In genomic region chr10:46304671-46305429, GRCh38 we compare ENCODE assay signal across 20 cellular contexts. TPM values are rescaled to one million over a fixed set of nuclear protein-coding genes. Genes with fewer than 3 reads are reported as not detected.
DNase-seq lines count a peak whose midpoint lies in the region; ATAC-seq and TF ChIP-seq lines count a peak whose summit lies in the region.
"Had no signal": no experiment of that assay in that cellular context is flagged by ENCODE, and none has a peak within 500 bp of the region (broad histone marks: within the 10 kb centered on the region; RNA-seq: fewer than 3 reads in every experiment).

No MANE protein-coding gene starts in this region.

- BruUV-seq in PC-3 (replicated peaks; lab: Mats Ljungman, UMichigan), result no TSS peak

- intact Hi-C loops in sciatic nerve (cut with DNase I) (no loop called here), PC-3 (cut with micrococcal nuclease) (no loop called here)

- CTCF ChIA-PET in PC-3 (lab: Charles Lee), result no interaction called here

- H3K4me1 ChIP-seq in PC-3 (ENCODE audit: insufficient read depth, low read length), result no peaks in the 10 kb centered on the region

- H3K4me3 ChIP-seq in MG63, result no peak overlapping the region
- no peak overlapping the region for H3K4me3 ChIP-seq in PC-3 (ENCODE audit: low read length)
- H3K4me3 ChIP-seq: GM12878, K562 had no signal

- ATAC-seq in sciatic nerve (no peak), GM21717 (IDR thresholded peaks at IDR 0.05; ENCODE audit: unreplicated experiment) (no peak), PC-3 (no peak)
- ATAC-seq: GM12878, K562 had no signal

- no peak overlapping the region for H3K9ac ChIP-seq in PC-3 (ENCODE audit: low read length)

- H3K9me3 ChIP-seq in MG63 (no peaks in the 10 kb centered on the region), PC-3 (ENCODE audit: low read length) (no peaks in the 10 kb centered on the region)

- peak; percentile 18 for DNase-seq in activated CD4-positive, CD25-positive, alpha-beta regulatory T cell treated with anti-CD3 and anti-CD28 coated beads, Interleukin-2, amount 50 U/mL, for 72 hours
- DNase-seq in activated CD4-positive, CD25-positive, alpha-beta regulatory T cell (lab: John Stamatoyannopoulos, UW), result no peak
- peak; percentile 26 for DNase-seq in MG63
- peak; percentile 31 for DNase-seq in islet precursor cell
- peak; percentile 49 for DNase-seq in sciatic nerve (ENCODE audit: low spot score)
- DNase-seq in NCI-H446 (lab: John Stamatoyannopoulos, UW), result no peak
- DNase-seq in PC-3, result no peak
- DNase-seq: COR-L47, NCI-H1105 treated with DMSO at 0.1 percent for 48 hours, NCI-H1694, NCI-H2081 treated with DMSO at 0.1 percent for 48 hours, NCI-H510A, NCI-H748 treated with DMSO at 0.1 percent for 48 hours, SHP77 treated with DMSO at 0.1 percent for 48 hours had no signal

- H3K9me2 ChIP-seq in PC-3 (replicated peaks; ENCODE audit: low read length), result no peaks in the 10 kb centered on the region

- H3K27me3 ChIP-seq in MG63 (no peaks in the 10 kb centered on the region), PC-3 (ENCODE audit: low read length) (no peaks in the 10 kb centered on the region)

- no peak for TF ChIP-seq CTCF in PC-3 (conservative IDR thresholded peaks at IDR 0.05; ENCODE audit: low read depth, low read length)

- no peak overlapping the region for H3K4me2 ChIP-seq in PC-3 (ENCODE audit: low read length)

- H4K20me1 ChIP-seq in PC-3 (ENCODE audit: low read length), result no peaks in the 10 kb centered on the region

- POLR2A ChIA-PET in PC-3 (lab: Charles Lee; ENCODE audit: unreplicated experiment), result no interaction called here

- H3F3A ChIP-seq in PC-3 (ENCODE audit: low read length, unreplicated experiment), result no peaks in the 10 kb centered on the region

- no peaks in the 10 kb centered on the region for H3K79me2 ChIP-seq in PC-3 (ENCODE audit: low read length)

- no peak overlapping the region for H3K27ac ChIP-seq in PC-3 (ENCODE audit: low read length)

- H3K36me3 ChIP-seq in MG63 (no peaks in the 10 kb centered on the region), PC-3 (ENCODE audit: low read depth, low read length) (no peaks in the 10 kb centered on the region)

- H2AFZ ChIP-seq in PC-3 (ENCODE audit: low read length), result no peak overlapping the region

RNA-seq across cellular contexts. Expression of gene ANTXRL, which starts 18.1 kb away (rescaled TPM):
- total RNA-seq in MG63 (2014; rRNA removed; shearing (Covaris generic); ENCODE audit: low replicate concordance), result not detected in 2 replicates
- not detected for total RNA-seq in sciatic nerve
- total RNA-seq in PC-3 (2014; rRNA removed), result not detected in 2 replicates
- total RNA-seq: B cell, GM12878, H4, K562, RPMI7951 had no signal

Comparison
In these comparisons a context has a peak if more than half of its experiments do, and no peak if none do; other contexts are left out.
1. DNase-seq: peak in activated CD4-positive, CD25-positive, alpha-beta regulatory T cell treated with anti-CD3 and anti-CD28 coated beads, Interleukin-2, amount 50 U/mL, for 72 hours (single experiment), MG63 (single experiment), islet precursor cell (single experiment) and sciatic nerve (single experiment); none in activated CD4-positive, CD25-positive, alpha-beta regulatory T cell (0 of 4), NCI-H446 (0 of 2) and PC-3 (single experiment).